30 cellular contexts compared by ENCODE assay signal in the genomic region with DNA sequence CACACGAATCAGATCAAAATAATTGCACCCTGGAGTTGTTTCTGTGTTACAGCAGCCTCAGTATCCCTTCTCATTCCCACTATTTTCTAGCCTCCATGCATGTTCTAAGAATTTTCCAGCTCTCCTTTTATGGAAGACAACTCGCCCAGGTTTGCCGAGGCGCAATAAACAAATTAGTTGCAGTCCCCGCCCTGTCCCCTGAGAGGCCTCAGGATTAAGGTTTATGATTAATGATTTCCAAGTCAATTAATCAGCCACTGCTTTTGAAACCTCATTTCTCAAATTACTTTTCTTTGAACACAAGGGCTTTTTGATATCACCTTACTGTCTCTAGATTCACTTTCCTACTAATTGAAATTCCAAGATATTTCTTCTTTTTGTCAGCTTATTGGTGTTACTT.
"Had no signal": no experiment of that assay in that cellular context is flagged by ENCODE, and none has a peak within 500 bp of the region (broad histone marks: within the 10 kb centered on the region; RNA-seq: fewer than 3 reads in every experiment).

No MANE protein-coding gene starts in this region.

- DNase-seq: naive thymus-derived CD8-positive, alpha-beta T cell; nephron progenitor cell; nucleus accumbens; pancreas; right cardiac atrium; right lobe of liver; sigmoid colon; spleen; stimulated activated CD4-positive, alpha-beta T cell treated with anti-CD3 and anti-CD28 coated beads, Interleukin-12 subunit alpha, Interleukin-12 subunit beta, amount 100 ng/mL, for 4 hours; stimulated activated CD4-positive, alpha-beta T cell treated with anti-CD3 and anti-CD28 coated beads, Interleukin-1b, Interleukin-23, amount 100 ng/mL, for 48 hours; stimulated activated CD4-positive, alpha-beta T cell treated with anti-CD3 and anti-CD28 coated beads, Interleukin-4, amount 100 ng/mL, for 1 hour; stimulated activated CD4-positive, alpha-beta T cell treated with anti-CD3 and anti-CD28 coated beads, Interleukin-4, amount 100 ng/mL, for 4 hours; stimulated activated CD8-positive, alpha-beta memory T cell treated with anti-CD3 and anti-CD28 coated beads, Interleukin-4, amount 100 ng/mL, for 48 hours; stimulated activated naive CD4-positive, alpha-beta T cell; stimulated activated naive CD8-positive, alpha-beta T cell treated with anti-CD3 and anti-CD28 coated beads, Interleukin-15, amount 100 ng/mL, for 72 hours; stimulated activated naive CD8-positive, alpha-beta T cell treated with anti-CD3 and anti-CD28 coated beads, Interleukin-15, Interleukin-2, amounts not matched to agents 100 U/mL and 50 U/mL, for 24 hours; substantia nigra; testis; tibial artery; transverse colon; upper lobe of right lung; uterus had no signal

- H3K27ac ChIP-seq: neutrophil, pancreas, prostate gland, right lobe of liver, sigmoid colon, spleen, suprapubic skin, testis, tibial artery, transverse colon, upper lobe of right lung, uterus had no signal

- H3K27ac Mint-ChIP-seq: naive thymus-derived CD8-positive, alpha-beta T cell; natural killer cell treated with Interleukin-12 subunit alpha and Interleukin-12 subunit beta and Interleukin-15 and Interleukin-18, amount 100 ng/mL, for 72 hours; nephron progenitor cell; stimulated activated memory B cell treated with anti-CD40 and anti-IgM and Interleukin-4, amounts not matched to agents 10 μg/mL and 1 μg/mL and 100 μg/mL, for 72 hours; stimulated activated naive CD8-positive, alpha-beta T cell treated with anti-CD3 and anti-CD28 coated beads, Interleukin-15, amount 100 ng/mL, for 72 hours; type B pancreatic cell had no signal

- H3K27me3 Mint-ChIP-seq: stimulated activated naive CD8-positive, alpha-beta T cell treated with anti-CD3 and anti-CD28 coated beads, Interleukin-15, amount 100 ng/mL, for 72 hours; type B pancreatic cell had no signal

- H3K9me3 Mint-ChIP-seq: natural killer cell treated with Interleukin-12 subunit alpha and Interleukin-12 subunit beta and Interleukin-15 and Interleukin-18, amount 100 ng/mL, for 72 hours had no signal

- H3K4me1 Mint-ChIP-seq: naive thymus-derived CD8-positive, alpha-beta T cell; nephron progenitor cell; neural crest cell; stimulated activated memory B cell treated with anti-CD40 and anti-IgM and Interleukin-4, amounts not matched to agents 10 μg/mL and 1 μg/mL and 100 μg/mL, for 72 hours; stimulated activated naive CD8-positive, alpha-beta T cell treated with anti-CD3 and anti-CD28 coated beads, Interleukin-15, amount 100 ng/mL, for 72 hours had no signal

- H3K4me1 ChIP-seq: pancreas, prostate gland, right lobe of liver, sigmoid colon, spleen, suprapubic skin, testis, tibial artery, transverse colon, upper lobe of right lung, uterus had no signal

- H3K27me3 ChIP-seq: neutrophil, pancreas, right lobe of liver, sigmoid colon, spleen, suprapubic skin, testis, tibial artery, transverse colon, upper lobe of right lung, uterus had no signal

- H3K4me3 ChIP-seq: pancreas, prostate gland, right lobe of liver, sigmoid colon, smooth muscle cell, spleen, suprapubic skin, testis, tibial artery, transverse colon, upper lobe of right lung, uterus had no signal

- H3K36me3 Mint-ChIP-seq: naive thymus-derived CD8-positive, alpha-beta T cell; natural killer cell treated with Interleukin-12 subunit alpha and Interleukin-12 subunit beta and Interleukin-15 and Interleukin-18, amount 100 ng/mL, for 72 hours; stimulated activated memory B cell treated with anti-CD40 and anti-IgM and Interleukin-4, amounts not matched to agents 10 μg/mL and 1 μg/mL and 100 μg/mL, for 72 hours; type B pancreatic cell had no signal

- H3K36me3 ChIP-seq: neutrophil, pancreas, prostate gland, right lobe of liver, sigmoid colon, spleen, transverse colon, upper lobe of right lung, uterus had no signal

- H3K9me3 ChIP-seq: neutrophil, pancreas, prostate gland, right lobe of liver, suprapubic skin, testis, transverse colon, upper lobe of right lung, uterus had no signal

- H3K4me3 Mint-ChIP-seq: naive thymus-derived CD8-positive, alpha-beta T cell; natural killer cell treated with Interleukin-12 subunit alpha and Interleukin-12 subunit beta and Interleukin-15 and Interleukin-18, amount 100 ng/mL, for 72 hours; nephron progenitor cell; neural crest cell; stimulated activated memory B cell treated with anti-CD40 and anti-IgM and Interleukin-4, amounts not matched to agents 10 μg/mL and 1 μg/mL and 100 μg/mL, for 72 hours; stimulated activated naive CD8-positive, alpha-beta T cell treated with anti-CD3 and anti-CD28 coated beads, Interleukin-15, amount 100 ng/mL, for 72 hours; type B pancreatic cell had no signal

- FAIRE-seq: pancreas had no signal
